In the genomic region with DNA sequence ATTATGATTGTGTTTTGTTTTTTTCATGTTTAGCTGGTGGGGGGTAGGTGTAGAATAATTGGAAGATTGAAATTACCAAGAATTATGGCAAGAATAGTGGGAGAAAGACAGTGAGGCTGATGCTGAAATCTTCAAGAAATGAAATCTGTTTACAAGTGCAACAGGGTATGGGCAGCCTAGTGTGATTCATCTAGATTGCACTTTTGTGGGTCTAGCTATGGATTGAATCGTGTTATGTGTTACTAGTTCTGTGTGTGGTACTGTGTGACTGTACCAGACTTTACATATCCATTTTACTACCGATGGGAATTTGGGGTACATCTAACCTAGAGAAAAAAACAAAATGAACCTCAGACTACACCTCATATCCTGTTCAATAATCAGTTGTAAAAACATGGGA, we compare ENCODE assay signal across 16 cellular contexts. TPM values are rescaled to one million over a fixed set of nuclear protein-coding genes. Genes with fewer than 3 reads are reported as not detected.
DNase-seq lines count a peak whose midpoint lies in the region; ATAC-seq and TF ChIP-seq lines count a peak whose summit lies in the region.
"Had no signal": no experiment of that assay in that cellular context is flagged by ENCODE, and none has a peak within 500 bp of the region (broad histone marks: within the 10 kb centered on the region; RNA-seq: fewer than 3 reads in every experiment).

No MANE protein-coding gene starts in this region.

- in situ Hi-C loops in IMR-90 (cut with MboI; ENCODE audit: low sequenced_read_pairs): no loop called here

- H2BK15ac ChIP-seq in IMR-90 (ENCODE audit: low read depth, low read length): no peak overlapping the region

- peak; percentile 55 for DNase-seq in AG10803 (ENCODE audit: low read depth)
- peak; percentile 48 for DNase-seq in IMR-90
- peak; percentile 8 to 11 for DNase-seq in fibroblast of lung (ENCODE audit: low read depth in 2 of 2)
- peak; percentile 6 for DNase-seq in renal cortical epithelial cell (ENCODE audit: low read depth)
- DNase-seq in MG63: no peak
- DNase-seq in posterior vena cava (ENCODE audit: low spot score): no peak
- DNase-seq: ACHN, KG1, NCI-H1105, NCI-H146, NCI-H2029, NCI-H226, NCI-H524, OCI-M1, SJCRH30 had no signal

- no peak overlapping the region for H3K18ac ChIP-seq in IMR-90 (ENCODE audit: low read depth, low read length)

- no peak overlapping the region for H2BK20ac ChIP-seq in IMR-90 (ENCODE audit: low read depth, low read length)

- H3K79me1 ChIP-seq in IMR-90 (ENCODE audit: low read depth in 1 of 2, low read length in 2 of 2): peaks cover 3% of the 10 kb centered on the region in 2 experiments; a peak in 1 of 4 replicates

- H3K56ac ChIP-seq in IMR-90 (ENCODE audit: extremely low read depth, insufficient read depth, low read length): no peak overlapping the region

- CTCF ChIA-PET in IMR-90 (lab: Yijun Ruan, JAX): interaction anchor here (0.9 to 1.4 kb wide), 2 partner anchors 10 to 38 kb away, joined by 3 read pairs; no protein-coding TSS in a partner anchor

- no peak overlapping the region for H2BK120ac ChIP-seq in IMR-90 (ENCODE audit: low read depth, low read length)

- H3K9me3 ChIP-seq in IMR-90 (ENCODE audit: control insufficient read depth, insufficient read depth, low read length): no peaks in the 10 kb centered on the region
- no peaks in the 10 kb centered on the region for H3K9me3 ChIP-seq in fibroblast of lung (ENCODE audit: control insufficient read depth, insufficient read depth, low read depth, low read length)
- no peaks in the 10 kb centered on the region for H3K9me3 ChIP-seq in MG63
- H3K9me3 ChIP-seq: SJCRH30 had no signal

- no peaks in the 10 kb centered on the region for H3K79me2 ChIP-seq in fibroblast of lung (ENCODE audit: control insufficient read depth, insufficient read depth, low read length)

- no peaks in the 10 kb centered on the region for H3K9me1 ChIP-seq in IMR-90 (ENCODE audit: insufficient read depth, low read length)

- POLR2A ChIA-PET in IMR-90 (lab: Charles Lee; ENCODE audit: unreplicated experiment): no interaction called here

- H2BK5ac ChIP-seq in IMR-90 (ENCODE audit: low read depth, low read length, poor library complexity, severe bottlenecking): no peak overlapping the region

- TF ChIP-seq CTCF in AG10803 (conservative IDR thresholded peaks at IDR 0.05; ENCODE audit: low read length) (no peak), IMR-90 (conservative IDR thresholded peaks at IDR 0.05; ENCODE audit: low read depth, low read length) (no peak), fibroblast of lung (conservative IDR thresholded peaks at IDR 0.05 in 1 of 2, IDR thresholded peaks at IDR 0.05 in 1 of 2; ENCODE audit: low read depth in 1 of 2, low read length in 2 of 2) (no peak)

- ATAC-seq in IMR-90 (ENCODE audit: low read depth) (peak; percentile 84), HG02798 (IDR thresholded peaks at IDR 0.05; ENCODE audit: poor library complexity, unreplicated experiment) (no peak)

- no CpG with 5 or more reads among the region's 2 CpGs for WGBS in IMR-90 (ENCODE audit: extremely low coverage in 2 of 2, insufficient read length in 1 of 2), 2 experiments

- H2AK9ac ChIP-seq in IMR-90 (replicated peaks; ENCODE audit: low read depth, low read length, poor library complexity): no peak overlapping the region

- no peak overlapping the region for H3K14ac ChIP-seq in IMR-90 (replicated peaks; ENCODE audit: low read depth, low read length)

- dilution Hi-C loops in IMR-90 (cut with HindIII; ENCODE audit: low sequenced_read_pairs, unreplicated experiment): no loop called here

- TF ChIP-seq RAD21 in IMR-90 (IDR thresholded peaks at IDR 0.05; ENCODE audit: low read length): no peak

- H3K27ac ChIP-seq in IMR-90 (ENCODE audit: insufficient read depth, low read length): no peak overlapping the region
- H3K27ac ChIP-seq in fibroblast of lung (ENCODE audit: insufficient read depth, low read length): no peak overlapping the region
- H3K27ac ChIP-seq: SJCRH30 had no signal

- no peak overlapping the region for H4K91ac ChIP-seq in IMR-90 (ENCODE audit: insufficient read depth, low read depth, low read length)

- intact Hi-C loops in IMR-90 (cut with micrococcal nuclease): no loop called here
- intact Hi-C loops in posterior vena cava (cut with DNase I): no loop called here

- H2AFZ ChIP-seq in IMR-90 (replicated peaks; ENCODE audit: low read length, poor library complexity): no peak overlapping the region
- no peak overlapping the region for H2AFZ ChIP-seq in fibroblast of lung (ENCODE audit: low read length)

- H4K8ac ChIP-seq in IMR-90 (ENCODE audit: low read depth in 2 of 2, low read length in 2 of 2): no peak overlapping the region

- H2AK5ac ChIP-seq in IMR-90 (ENCODE audit: low read depth, low read length): no peak overlapping the region

- BruUV-seq in IMR-90 (replicated peaks; lab: Mats Ljungman, UMichigan): no TSS peak

- H3K27me3 ChIP-seq in IMR-90 (ENCODE audit: control insufficient read depth, insufficient read depth, low read length): no peaks in the 10 kb centered on the region
- no peaks in the 10 kb centered on the region for H3K27me3 ChIP-seq in fibroblast of lung (ENCODE audit: control insufficient read depth, insufficient read depth, low read length)
- no peaks in the 10 kb centered on the region for H3K27me3 ChIP-seq in MG63
- H3K27me3 ChIP-seq: SJCRH30 had no signal

- no peak overlapping the region for H3K4ac ChIP-seq in IMR-90 (ENCODE audit: low read depth, low read length)

- TF ChIP-seq POLR2A in IMR-90 (IDR thresholded peaks at IDR 0.05; ENCODE audit: low read depth, low read length): no peak

- H3K23ac ChIP-seq in IMR-90 (ENCODE audit: low read depth, low read length): no peak overlapping the region

- H3K9ac ChIP-seq in IMR-90 (ENCODE audit: low read depth, low read length) (no peak overlapping the region), fibroblast of lung (ENCODE audit: insufficient read depth, low read length) (no peak overlapping the region)

- H3K4me2 ChIP-seq in IMR-90 (ENCODE audit: low read depth, low read length): no peak overlapping the region
- H3K4me2 ChIP-seq in fibroblast of lung (ENCODE audit: extremely low read depth, insufficient read depth, low read length): no peak overlapping the region

- H3K4me1 ChIP-seq in IMR-90 (ENCODE audit: control insufficient read depth, insufficient read depth, low read length): peaks cover 3% of the 10 kb centered on the region; the same call in 1 of the 2 replicates
- peaks cover 2% of the 10 kb centered on the region for H3K4me1 ChIP-seq in fibroblast of lung (ENCODE audit: control insufficient read depth, extremely low read depth, insufficient read depth, low read length)
- H3K4me1 ChIP-seq: SJCRH30 had no signal

- peaks cover 18% of the 10 kb centered on the region for H3K36me3 ChIP-seq in IMR-90 (ENCODE audit: control insufficient read depth, insufficient read depth, low read length)
- peaks cover 3% of the 10 kb centered on the region for H3K36me3 ChIP-seq in fibroblast of lung (ENCODE audit: control insufficient read depth, insufficient read depth, low read length)
- H3K36me3 ChIP-seq in MG63: peaks cover 61% of the 10 kb centered on the region

- H4K20me1 ChIP-seq in IMR-90 (ENCODE audit: insufficient read depth, low read length) (no peaks in the 10 kb centered on the region), fibroblast of lung (ENCODE audit: control insufficient read depth, extremely low read depth, insufficient read depth, low read length) (no peaks in the 10 kb centered on the region)

- no peak overlapping the region for H4K5ac ChIP-seq in IMR-90 (ENCODE audit: low read depth, low read length)

- H3K4me3 ChIP-seq in AG10803 (ENCODE audit: low read length) (no peak overlapping the region), IMR-90 (ENCODE audit: insufficient read depth, low read depth, low read length) (no peak overlapping the region), fibroblast of lung (replicated peaks in 1 of 4; ENCODE audit: control extremely low read depth in 1 of 4, insufficient read depth in 1 of 4, low read depth in 3 of 4, low read length in 4 of 4) (no peak overlapping the region), MG63 (no peak overlapping the region)
- H3K4me3 ChIP-seq: SJCRH30 had no signal

TF ChIP-seq in IMR-90, 13 proteins besides CTCF, POLR2A, EP300 and RAD21 (continues in another document):
- TF ChIP-seq SMC3 (IDR thresholded peaks at IDR 0.05; ENCODE audit: low read depth, low read length): no peak
- no peak for TF ChIP-seq MXI1 (IDR thresholded peaks at IDR 0.05; ENCODE audit: borderline replicate concordance, low read depth, low read length)
- no peak for TF ChIP-seq NFE2L2 (IDR thresholded peaks at IDR 0.05; ENCODE audit: low read depth, low read length)
- no peak for TF ChIP-seq RFX5 (IDR thresholded peaks at IDR 0.05; ENCODE audit: low read depth, low read length)
- TF ChIP-seq CEBPB (IDR thresholded peaks at IDR 0.05; ENCODE audit: low read depth, low read length): no peak
- no peak for TF ChIP-seq USF2 (IDR thresholded peaks at IDR 0.05; ENCODE audit: low read depth, low read length)
- TF ChIP-seq, protein P1, sequence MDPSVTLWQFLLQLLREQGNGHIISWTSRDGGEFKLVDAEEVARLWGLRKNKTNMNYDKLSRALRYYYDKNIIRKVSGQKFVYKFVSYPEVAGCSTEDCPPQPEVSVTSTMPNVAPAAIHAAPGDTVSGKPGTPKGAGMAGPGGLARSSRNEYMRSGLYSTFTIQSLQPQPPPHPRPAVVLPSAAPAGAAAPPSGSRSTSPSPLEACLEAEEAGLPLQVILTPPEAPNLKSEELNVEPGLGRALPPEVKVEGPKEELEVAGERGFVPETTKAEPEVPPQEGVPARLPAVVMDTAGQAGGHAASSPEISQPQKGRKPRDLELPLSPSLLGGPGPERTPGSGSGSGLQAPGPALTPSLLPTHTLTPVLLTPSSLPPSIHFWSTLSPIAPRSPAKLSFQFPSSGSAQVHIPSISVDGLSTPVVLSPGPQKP (IDR thresholded peaks at IDR 0.05; ENCODE audit: borderline replicate concordance, low read depth, low read length): no peak

RNA-seq across cellular contexts. Expression of gene OPA1, which starts 47.7 kb away (rescaled TPM):
- total RNA-seq in IMR-90 (2012; rRNA removed) (73.7 and 95.5 TPM in 2 replicates), fibroblast of lung (53.2 and 63.9 TPM in 2 replicates), renal cortical epithelial cell (77.3 and 87.4 TPM in 2 replicates), posterior vena cava (10 to 100 TPM; 54.8 to 65.3 TPM)
- polyA plus RNA-seq in IMR-90 (2012; rRNA removed) (15.0 and 17.8 TPM in 2 replicates), fibroblast of lung (33.2 and 40.6 TPM in 2 replicates)
- 1.9 and 7.1 TPM in 2 replicates for polyA plus RNA-seq in IMR-90 (2012; cell fraction: cytosol; rRNA removed)
- polyA plus RNA-seq in IMR-90 (2012; cell fraction: nucleus; rRNA removed; ENCODE audit: low replicate concordance): 3.5 and 13.6 TPM in 2 replicates
- 32.3 and 35.0 TPM in 2 replicates for polyA plus RNA-seq in fibroblast of lung (2012)
- 23.4 and 23.9 TPM in 2 replicates for polyA minus RNA-seq in fibroblast of lung (ENCODE audit: low replicate concordance)
- total RNA-seq in MG63 (2014; rRNA removed; shearing (Covaris generic); ENCODE audit: low replicate concordance): 46.7 and 93.5 TPM in 2 replicates

Comparison
In these comparisons a context has a peak if more than half of its experiments do, and no peak if none do; other contexts are left out.
1. DNase-seq: peak in AG10803 (single experiment), IMR-90 (single experiment), fibroblast of lung (2 of 2) and renal cortical epithelial cell (single experiment); none in MG63 (single experiment) and posterior vena cava (single experiment).